3 cellular contexts compared by ENCODE assay signal in genomic region chr22:37072673-37073072, GRCh38.
A peak's percentile ranks its signal among the peaks of the same experiment; 100 is the strongest.
TF ChIP-seq lines count a peak whose summit lies in the region.

No MANE protein-coding gene starts in this region.

TF ChIP-seq in GM12891, 5 proteins besides CTCF, POLR2A, EP300 and RAD21 (continued from another document):
- TF ChIP-seq POLR2AphosphoS5 (IDR thresholded peaks at IDR 0.05; ENCODE audit: low read depth, low read length): no peak
- no peak for TF ChIP-seq PAX5 (IDR thresholded peaks at IDR 0.05; ENCODE audit: insufficient read depth, low read length, severe bottlenecking)
- no peak for TF ChIP-seq TAF1 (IDR thresholded peaks at IDR 0.05; ENCODE audit: low read depth, low read length)
- TF ChIP-seq POU2F2 (IDR thresholded peaks at IDR 0.05; ENCODE audit: low read depth, low read length): no peak

TF ChIP-seq in HEK293T, 16 proteins besides CTCF, POLR2A, EP300 and RAD21 (continued from another document):
- no peak for TF ChIP-seq ELF4 (IDR thresholded peaks at IDR 0.05)
- TF ChIP-seq CTBP1 (IDR thresholded peaks at IDR 0.05; ENCODE audit: borderline replicate concordance): peak; percentile 73
- TF ChIP-seq SUZ12 (IDR thresholded peaks at IDR 0.05): no peak
- TF ChIP-seq NFRKB (IDR thresholded peaks at IDR 0.05): no peak
- TF ChIP-seq FOXK2 (IDR thresholded peaks at IDR 0.05): no peak
- no peak for TF ChIP-seq SP1 (IDR thresholded peaks at IDR 0.05)
- TF ChIP-seq ARNT (IDR thresholded peaks at IDR 0.05): no peak
- no peak for TF ChIP-seq LEF1 (IDR thresholded peaks at IDR 0.05; ENCODE audit: borderline replicate concordance)
- no peak for TF ChIP-seq HDGF (IDR thresholded peaks at IDR 0.05; ENCODE audit: borderline replicate concordance)
- TF ChIP-seq BHLHE40 (IDR thresholded peaks at IDR 0.05; ENCODE audit: borderline replicate concordance): no peak
- TF ChIP-seq, protein P1, sequence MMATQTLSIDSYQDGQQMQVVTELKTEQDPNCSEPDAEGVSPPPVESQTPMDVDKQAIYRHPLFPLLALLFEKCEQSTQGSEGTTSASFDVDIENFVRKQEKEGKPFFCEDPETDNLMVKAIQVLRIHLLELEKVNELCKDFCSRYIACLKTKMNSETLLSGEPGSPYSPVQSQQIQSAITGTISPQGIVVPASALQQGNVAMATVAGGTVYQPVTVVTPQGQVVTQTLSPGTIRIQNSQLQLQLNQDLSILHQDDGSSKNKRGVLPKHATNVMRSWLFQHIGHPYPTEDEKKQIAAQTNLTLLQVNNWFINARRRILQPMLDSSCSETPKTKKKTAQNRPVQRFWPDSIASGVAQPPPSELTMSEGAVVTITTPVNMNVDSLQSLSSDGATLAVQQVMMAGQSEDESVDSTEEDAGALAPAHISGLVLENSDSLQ (IDR thresholded peaks at IDR 0.05): peak; percentile 98
- TF ChIP-seq L3MBTL2 (conservative IDR thresholded peaks at IDR 0.05): no peak
- no peak for TF ChIP-seq FOXA1 (IDR thresholded peaks at IDR 0.05)

TF ChIP-seq in H1, 55 proteins besides CTCF, POLR2A, EP300 and RAD21 (continued from another document):
- TF ChIP-seq CTBP2 (IDR thresholded peaks at IDR 0.05; ENCODE audit: borderline replicate concordance, insufficient read depth, insufficient read length, low read length) (no peak), CBX5 (IDR thresholded peaks at IDR 0.05; ENCODE audit: low read depth, low read length) (no peak), GTF2F1 (IDR thresholded peaks at IDR 0.05; ENCODE audit: borderline replicate concordance, low read depth, low read length) (no peak), JUN (IDR thresholded peaks at IDR 0.05; ENCODE audit: low read depth, low read length) (no peak), SIN3A (conservative IDR thresholded peaks at IDR 0.05 in 1 of 2, IDR thresholded peaks at IDR 0.05 in 1 of 2; ENCODE audit: low read depth in 1 of 2, low read length in 2 of 2) (no peak), BCL11A (IDR thresholded peaks at IDR 0.05; ENCODE audit: low read depth in 2 of 2, low read length in 2 of 2) (no peak), CHD2 (IDR thresholded peaks at IDR 0.05; ENCODE audit: low read length) (no peak), SRF (IDR thresholded peaks at IDR 0.05; ENCODE audit: low read depth, low read length) (no peak), TBP (IDR thresholded peaks at IDR 0.05; ENCODE audit: low read depth, low read length) (no peak), CEBPB (IDR thresholded peaks at IDR 0.05; ENCODE audit: low read depth, low read length) (no peak), CBX8 (IDR thresholded peaks at IDR 0.05; ENCODE audit: borderline replicate concordance, low read depth, low read length) (no peak), BACH1 (IDR thresholded peaks at IDR 0.05; ENCODE audit: low read length) (no peak), HDAC2 (IDR thresholded peaks at IDR 0.05; ENCODE audit: borderline replicate concordance in 1 of 2, low read depth in 2 of 2, low read length in 2 of 2) (no peak), EZH2 (IDR thresholded peaks at IDR 0.05; ENCODE audit: low read depth, low read length, severe bottlenecking) (no peak), SP1 (IDR thresholded peaks at IDR 0.05; ENCODE audit: low read depth, low read length) (no peak), SAP30 (IDR thresholded peaks at IDR 0.05; ENCODE audit: insufficient read depth, insufficient replicate concordance, low read length) (no peak)
- TF ChIP-seq, protein P2, sequence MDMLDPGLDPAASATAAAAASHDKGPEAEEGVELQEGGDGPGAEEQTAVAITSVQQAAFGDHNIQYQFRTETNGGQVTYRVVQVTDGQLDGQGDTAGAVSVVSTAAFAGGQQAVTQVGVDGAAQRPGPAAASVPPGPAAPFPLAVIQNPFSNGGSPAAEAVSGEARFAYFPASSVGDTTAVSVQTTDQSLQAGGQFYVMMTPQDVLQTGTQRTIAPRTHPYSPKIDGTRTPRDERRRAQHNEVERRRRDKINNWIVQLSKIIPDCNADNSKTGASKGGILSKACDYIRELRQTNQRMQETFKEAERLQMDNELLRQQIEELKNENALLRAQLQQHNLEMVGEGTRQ (IDR thresholded peaks at IDR 0.05; ENCODE audit: low read length): no peak
- TF ChIP-seq, protein P3, sequence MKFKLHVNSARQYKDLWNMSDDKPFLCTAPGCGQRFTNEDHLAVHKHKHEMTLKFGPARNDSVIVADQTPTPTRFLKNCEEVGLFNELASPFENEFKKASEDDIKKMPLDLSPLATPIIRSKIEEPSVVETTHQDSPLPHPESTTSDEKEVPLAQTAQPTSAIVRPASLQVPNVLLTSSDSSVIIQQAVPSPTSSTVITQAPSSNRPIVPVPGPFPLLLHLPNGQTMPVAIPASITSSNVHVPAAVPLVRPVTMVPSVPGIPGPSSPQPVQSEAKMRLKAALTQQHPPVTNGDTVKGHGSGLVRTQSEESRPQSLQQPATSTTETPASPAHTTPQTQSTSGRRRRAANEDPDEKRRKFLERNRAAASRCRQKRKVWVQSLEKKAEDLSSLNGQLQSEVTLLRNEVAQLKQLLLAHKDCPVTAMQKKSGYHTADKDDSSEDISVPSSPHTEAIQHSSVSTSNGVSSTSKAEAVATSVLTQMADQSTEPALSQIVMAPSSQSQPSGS (IDR thresholded peaks at IDR 0.05; ENCODE audit: low read length): no peak
TF ChIP-seq in H1: peak in this region for 0.
